2 cellular contexts compared by ENCODE assay signal in genomic region chr10:5656737-5657579, GRCh38.
TF ChIP-seq lines count a peak whose summit lies in the region.

No MANE protein-coding gene starts in this region.

TF ChIP-seq in GM12878, 131 proteins besides CTCF, POLR2A, EP300 and RAD21:
- TF ChIP-seq RUNX3 (IDR thresholded peaks at IDR 0.05; ENCODE audit: low read length): peak; percentile 71
- TF ChIP-seq, protein P1, sequence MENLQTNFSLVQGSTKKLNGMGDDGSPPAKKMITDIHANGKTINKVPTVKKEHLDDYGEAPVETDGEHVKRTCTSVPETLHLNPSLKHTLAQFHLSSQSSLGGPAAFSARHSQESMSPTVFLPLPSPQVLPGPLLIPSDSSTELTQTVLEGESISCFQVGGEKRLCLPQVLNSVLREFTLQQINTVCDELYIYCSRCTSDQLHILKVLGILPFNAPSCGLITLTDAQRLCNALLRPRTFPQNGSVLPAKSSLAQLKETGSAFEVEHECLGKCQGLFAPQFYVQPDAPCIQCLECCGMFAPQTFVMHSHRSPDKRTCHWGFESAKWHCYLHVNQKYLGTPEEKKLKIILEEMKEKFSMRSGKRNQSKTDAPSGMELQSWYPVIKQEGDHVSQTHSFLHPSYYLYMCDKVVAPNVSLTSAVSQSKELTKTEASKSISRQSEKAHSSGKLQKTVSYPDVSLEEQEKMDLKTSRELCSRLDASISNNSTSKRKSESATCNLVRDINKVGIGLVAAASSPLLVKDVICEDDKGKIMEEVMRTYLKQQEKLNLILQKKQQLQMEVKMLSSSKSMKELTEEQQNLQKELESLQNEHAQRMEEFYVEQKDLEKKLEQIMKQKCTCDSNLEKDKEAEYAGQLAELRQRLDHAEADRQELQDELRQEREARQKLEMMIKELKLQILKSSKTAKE (IDR thresholded peaks at IDR 0.05; ENCODE audit: low read depth, poor library complexity, severe bottlenecking): no peak
TF ChIP-seq in GM12878: peak in this region for 1.

TF ChIP-seq in HEK293T, 16 proteins besides CTCF, POLR2A, EP300 and RAD21:
- TF ChIP-seq HDGF (IDR thresholded peaks at IDR 0.05; ENCODE audit: borderline replicate concordance) (no peak), FOXK2 (IDR thresholded peaks at IDR 0.05) (no peak), SP1 (IDR thresholded peaks at IDR 0.05) (no peak), BHLHE40 (IDR thresholded peaks at IDR 0.05; ENCODE audit: borderline replicate concordance) (no peak), ZNF384 (IDR thresholded peaks at IDR 0.05) (no peak)
